Comparison of ENCODE assay signal across 9 cellular contexts in the genomic region with DNA sequence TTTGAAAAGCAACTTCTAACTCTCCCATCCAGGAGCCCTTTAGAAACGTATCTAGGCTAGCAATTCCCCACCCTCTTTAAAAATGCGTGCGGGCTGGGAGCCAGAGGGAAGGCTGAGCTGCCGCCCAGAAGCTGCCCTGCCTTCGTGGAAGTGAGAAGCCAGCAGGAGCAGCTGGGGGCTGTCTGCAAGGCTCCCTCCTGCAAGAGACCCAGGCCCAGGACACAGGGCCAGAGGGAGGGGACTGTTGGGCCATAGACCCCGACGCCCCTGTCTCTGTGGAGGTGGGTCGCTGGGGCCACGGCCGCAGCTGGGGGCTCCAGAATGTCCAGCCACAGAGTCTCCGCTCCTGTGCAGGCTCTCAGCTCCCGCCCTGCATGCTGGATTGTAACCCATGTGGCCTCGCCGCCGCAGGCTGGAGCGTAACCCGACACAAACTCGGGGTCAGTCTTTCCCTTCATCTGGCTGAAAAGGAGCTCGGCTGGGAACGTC. TPM values are rescaled to one million over a fixed set of nuclear protein-coding genes. Genes with fewer than 3 reads are reported as not detected.
DNase-seq lines count a peak whose midpoint lies in the region; ATAC-seq lines count a peak whose summit lies in the region.
"Had no signal": no experiment of that assay in that cellular context is flagged by ENCODE, and none has a peak within 500 bp of the region (broad histone marks: within the 10 kb centered on the region; RNA-seq: fewer than 3 reads in every experiment).

No MANE protein-coding gene starts in this region.

- ATAC-seq in left cardiac atrium (peak; percentile 64 to 75), GM18870 (IDR thresholded peaks at IDR 0.05; ENCODE audit: unreplicated experiment) (no peak)
- ATAC-seq in effector memory CD8-positive, alpha-beta T cell (replicated peaks), result no peak

- H3K79me2 ChIP-seq in ACC112 (ENCODE audit: control insufficient read depth, insufficient read depth, low read length, unreplicated experiment), result no peaks in the 10 kb centered on the region

- no peak overlapping the region for H3K27ac Mint-ChIP-seq in effector memory CD8-positive, alpha-beta T cell

- H3K4me1 ChIP-seq in ACC112 (ENCODE audit: control insufficient read depth, insufficient read depth, low read length, unreplicated experiment), result peaks cover 34% of the 10 kb centered on the region

- intact Hi-C loops in left cardiac atrium (cut with DNase I), result no loop called here
- intact Hi-C loops in posterior vena cava (cut with DNase I), result no loop called here

- H3K36me3 ChIP-seq in ACC112 (ENCODE audit: insufficient read depth, low read length), result no peaks in the 10 kb centered on the region

- peak overlapping the region; percentile 22 for H2AFZ ChIP-seq in ACC112 (ENCODE audit: low read length, unreplicated experiment)

- no peaks in the 10 kb centered on the region for H3K4me1 Mint-ChIP-seq in effector memory CD8-positive, alpha-beta T cell (ENCODE audit: low read depth in 2 of 2)

- H3K27me3 Mint-ChIP-seq in effector memory CD8-positive, alpha-beta T cell, result peaks cover 34 to 56% of the 10 kb centered on the region in 2 donors

- no peaks in the 10 kb centered on the region for H3K9me3 Mint-ChIP-seq in effector memory CD8-positive, alpha-beta T cell

- no peaks in the 10 kb centered on the region for H3K36me3 Mint-ChIP-seq in effector memory CD8-positive, alpha-beta T cell (ENCODE audit: insufficient read depth)

- DNase-seq in left cardiac atrium, result no peak
- peak; percentile 89 for DNase-seq in posterior vena cava (ENCODE audit: low spot score)
- DNase-seq in NCI-H345 (lab: John Stamatoyannopoulos, UW), result no peak
- no peak for DNase-seq in RPMI8226
- no peak for DNase-seq in effector memory CD8-positive, alpha-beta T cell
- DNase-seq: dermis blood vessel endothelial cell had no signal

- no peak overlapping the region for H3K4me3 Mint-ChIP-seq in effector memory CD8-positive, alpha-beta T cell

- H3K27me3 ChIP-seq in ACC112 (ENCODE audit: insufficient read depth, low read length), result no peaks in the 10 kb centered on the region

- 48 to 65% (median 53%) methylated on average over 20 of the region's 20 CpGs for WGBS in adipose tissue, 3 donors

- H3K27ac ChIP-seq in ACC112 (ENCODE audit: low read depth, low read length) (peak overlapping the region; percentile 73), adipose tissue (ENCODE audit: low read depth, low read length) (peak overlapping the region; percentile 34)

- H3K4me3 ChIP-seq in ACC112 (ENCODE audit: low read depth, low read length), result no peak overlapping the region

RNA-seq across cellular contexts. Expression of a gene that starts 31.0 kb away (rescaled TPM):
- 100 to 1,000 TPM in 2 of 3 donors, 10 to 100 TPM in 1; 65.8 to 455 (median 431) TPM for polyA plus RNA-seq in adipose tissue
- 100 to 1,000 TPM; 330 to 350 TPM for total RNA-seq in left cardiac atrium
- 1,000 to 10,000 TPM; 1,504 to 1,642 TPM for total RNA-seq in posterior vena cava

Comparison
In these comparisons a context has a peak if more than half of its experiments do, and no peak if none do; other contexts are left out.
1. ATAC-seq: peak in left cardiac atrium (2 of 2); none in GM18870 (single experiment) and effector memory CD8-positive, alpha-beta T cell (single experiment).
2. RNA of a gene that starts 31.0 kb away (total RNA-seq): 1,504 to 1,642 TPM in posterior vena cava; 330 to 350 TPM in left cardiac atrium; every median in the first group is over 4 times any median in the second.